Comparison of ENCODE assay signal across 8 cellular contexts in genomic region chr17:31550389-31551056, GRCh38.
DNase-seq lines count a peak whose midpoint lies in the region; ATAC-seq and TF ChIP-seq lines count a peak whose summit lies in the region.

No MANE protein-coding gene starts in this region.

- H3K9ac ChIP-seq in HCT116 (ENCODE audit: low read length) (peak overlapping the region; percentile 92), iPS-20b (ENCODE audit: low read depth, low read length) (peak overlapping the region; percentile 47; the same call in 1 of the 2 replicates)

- H2AFZ ChIP-seq in HCT116 (ENCODE audit: low read depth, low read length, poor library complexity, severe bottlenecking): peak overlapping the region; percentile 75

- TF ChIP-seq CTCF in AG10803 (conservative IDR thresholded peaks at IDR 0.05; ENCODE audit: low read length) (no peak), HCT116 (IDR thresholded peaks at IDR 0.05 in 2 of 3, conservative IDR thresholded peaks at IDR 0.05 in 1 of 3; ENCODE audit: borderline replicate concordance in 1 of 3, insufficient read depth in 1 of 3, low read depth in 2 of 3, low read length in 2 of 3) (no peak), suprapubic skin (IDR thresholded peaks at IDR 0.05) (no peak)

- H3K27me3 ChIP-seq in HCT116 (ENCODE audit: insufficient read depth, low read length) (no peaks in the 10 kb centered on the region), iPS-20b (ENCODE audit: insufficient read depth, low read length) (peaks cover 44% of the 10 kb centered on the region), suprapubic skin (no peaks in the 10 kb centered on the region)

- BruUV-seq in HCT116 (replicated peaks; lab: Mats Ljungman, UMichigan): no TSS peak

- no peaks in the 10 kb centered on the region for H4K20me1 ChIP-seq in HCT116 (ENCODE audit: insufficient read depth)

- peak overlapping the region; percentile 71 for H3K27ac ChIP-seq in HCT116 (ENCODE audit: low read depth, low read length)
- no peak overlapping the region for H3K27ac ChIP-seq in iPS-20b (ENCODE audit: low read length)
- peak overlapping the region; percentile 89 for H3K27ac ChIP-seq in suprapubic skin

- H3K4me1 ChIP-seq in HCT116 (ENCODE audit: control insufficient read depth in 1 of 2, insufficient read depth in 2 of 2, low read length in 2 of 2) (peaks cover 2 to 15% of the 10 kb centered on the region in 2 experiments; a peak in 2 of 4 replicates), iPS-20b (ENCODE audit: insufficient read depth, low read length) (no peaks in the 10 kb centered on the region), suprapubic skin (peaks cover 17% of the 10 kb centered on the region)

- peak overlapping the region; percentile 85 for H3K4me3 Mint-ChIP-seq in activated T-helper 2 cell treated with anti-CD3 and anti-CD28 coated beads, Interferon-gamma antibody, Interleukin-2, Interleukin-4, amounts not matched to agents 10 μg/mL and 5 μg/mL and 100 μg/mL, durations not matched to agents 14 hours and 24 hours and 36 hours (ENCODE audit: low read depth)

- no peak for TF ChIP-seq EP300 in suprapubic skin (IDR thresholded peaks at IDR 0.05)

- no peaks in the 10 kb centered on the region for H3K9me3 ChIP-seq in HCT116 (ENCODE audit: control insufficient read depth in 1 of 2, insufficient read depth in 1 of 2, low read depth in 1 of 2, low read length in 2 of 2)
- H3K9me3 ChIP-seq in iPS-20b (ENCODE audit: insufficient read depth, low read depth, low read length): no peaks in the 10 kb centered on the region
- H3K9me3 ChIP-seq in suprapubic skin: no peaks in the 10 kb centered on the region

- peaks cover 22% of the 10 kb centered on the region for H3K4me1 Mint-ChIP-seq in activated T-helper 2 cell treated with anti-CD3 and anti-CD28 coated beads, Interferon-gamma antibody, Interleukin-2, Interleukin-4, amounts not matched to agents 10 μg/mL and 5 μg/mL and 100 μg/mL, durations not matched to agents 14 hours and 24 hours and 36 hours (ENCODE audit: low read depth)

- H3K27me3 Mint-ChIP-seq in activated T-helper 2 cell treated with anti-CD3 and anti-CD28 coated beads, Interferon-gamma antibody, Interleukin-2, Interleukin-4, amounts not matched to agents 10 μg/mL and 5 μg/mL and 100 μg/mL, durations not matched to agents 14 hours and 24 hours and 36 hours (ENCODE audit: low read depth): peaks cover 15% of the 10 kb centered on the region

- CTCF ChIA-PET in HCT116 (lab: Charles Lee): interaction anchor here (0.9 to 2.3 kb wide), 2 partner anchors 8 to 292 kb away, joined by 3 to 6 read pairs; no protein-coding TSS in a partner anchor

- no peaks in the 10 kb centered on the region for H3K36me3 ChIP-seq in HCT116 (ENCODE audit: control insufficient read depth in 1 of 2, insufficient read depth in 2 of 2, low read length in 2 of 2)
- H3K36me3 ChIP-seq in iPS-20b (ENCODE audit: insufficient read depth, low read depth, low read length): no peaks in the 10 kb centered on the region
- H3K36me3 ChIP-seq in suprapubic skin: no peaks in the 10 kb centered on the region

- peak overlapping the region; percentile 98 for H3K4me2 ChIP-seq in HCT116 (ENCODE audit: low read length)

- TF ChIP-seq RAD21 in HCT116 (IDR thresholded peaks at IDR 0.05; ENCODE audit: low read depth): no peak

- H3K27ac Mint-ChIP-seq in activated T-helper 2 cell treated with anti-CD3 and anti-CD28 coated beads, Interferon-gamma antibody, Interleukin-2, Interleukin-4, amounts not matched to agents 10 μg/mL and 5 μg/mL and 100 μg/mL, durations not matched to agents 14 hours and 24 hours and 36 hours: peak overlapping the region; percentile 80

- RAD21 ChIA-PET in HCT116 (lab: Charles Lee; ENCODE audit: low non-redundant PET in 1 of 2, low total read pairs in 2 of 2, uncharacterized antibody in 2 of 2, unreplicated experiment in 2 of 2): no interaction called here

- WGBS in suprapubic skin: 20% methylated on average over 12 of the region's 17 CpGs

- no peak for ATAC-seq in HCT116

- DNase-seq in AG10803 (ENCODE audit: low read depth) (no peak), HCT116 (ENCODE audit: low read depth, low spot score) (no peak), suprapubic skin (ENCODE audit: low spot score in 2 of 2) (no peak), KG1 (lab: John Stamatoyannopoulos, UW) (no peak), epidermal melanocyte (ENCODE audit: insufficient read length, low spot score) (no peak)
- no peak for DNase-seq in activated T-helper 2 cell treated with anti-CD3 and anti-CD28 coated beads, Interferon-gamma antibody, Interleukin-2, Interleukin-4, amounts not matched to agents 10 μg/mL and 5 μg/mL and 100 μg/mL, durations not matched to agents 14 hours and 24 hours and 36 hours (ENCODE audit: low spot score)
- DNase-seq in activated effector memory CD4-positive, alpha-beta T cell treated with Interleukin-2 at 50 U/mL for 16 hours: no peak

- H3K9me3 Mint-ChIP-seq in activated T-helper 2 cell treated with anti-CD3 and anti-CD28 coated beads, Interferon-gamma antibody, Interleukin-2, Interleukin-4, amounts not matched to agents 10 μg/mL and 5 μg/mL and 100 μg/mL, durations not matched to agents 14 hours and 24 hours and 36 hours: no peaks in the 10 kb centered on the region

- TF ChIP-seq POLR2A in HCT116 (IDR thresholded peaks at IDR 0.05; ENCODE audit: borderline replicate concordance, extremely low read depth, insufficient read depth, insufficient read length): no peak
- TF ChIP-seq POLR2A in suprapubic skin (IDR thresholded peaks at IDR 0.05): no peak

- H3K4me3 ChIP-seq in AG10803 (ENCODE audit: low read length) (peak overlapping the region; percentile 57), HCT116 (replicated peaks in 1 of 2; ENCODE audit: low read depth in 1 of 2, low read length in 2 of 2) (peak overlapping the region; percentile 40 to 97), iPS-20b (ENCODE audit: low read length) (peak overlapping the region; percentile 99), suprapubic skin (peak overlapping the region; percentile 95)

- H3K36me3 Mint-ChIP-seq in activated T-helper 2 cell treated with anti-CD3 and anti-CD28 coated beads, Interferon-gamma antibody, Interleukin-2, Interleukin-4, amounts not matched to agents 10 μg/mL and 5 μg/mL and 100 μg/mL, durations not matched to agents 14 hours and 24 hours and 36 hours (ENCODE audit: low read depth): no peaks in the 10 kb centered on the region

- no peaks in the 10 kb centered on the region for H3K9me2 ChIP-seq in HCT116 (ENCODE audit: insufficient read depth)

- H3K79me2 ChIP-seq in HCT116 (ENCODE audit: insufficient read depth, low read length): peaks cover 5% of the 10 kb centered on the region; the same call in 1 of the 2 replicates

- POLR2A ChIA-PET in HCT116 (lab: Charles Lee): no interaction called here

- intact Hi-C loops in HCT116 (cut with micrococcal nuclease): no loop called here
- intact Hi-C loops in activated T-helper 2 cell treated with anti-CD3 and anti-CD28 coated beads, Interferon-gamma antibody, Interleukin-2, Interleukin-4, amounts not matched to agents 10 μg/mL and 5 μg/mL and 100 μg/mL, durations not matched to agents 14 hours and 24 hours and 36 hours (cut with micrococcal nuclease): loop anchor here (5.0 to 10.0 kb wide), 2 partner anchors 134 to 307 kb away; partner anchors contain the start of gene COPRS

TF ChIP-seq in HCT116, 20 proteins besides CTCF, POLR2A, EP300 and RAD21:
- TF ChIP-seq POLR2AphosphoS5 (IDR thresholded peaks at IDR 0.05; ENCODE audit: low read depth, low read length) (no peak), MAX (IDR thresholded peaks at IDR 0.05) (peak; percentile 8; the same call in 1 of the 2 replicates)
